21 cellular contexts compared by ENCODE assay signal in the genomic region with DNA sequence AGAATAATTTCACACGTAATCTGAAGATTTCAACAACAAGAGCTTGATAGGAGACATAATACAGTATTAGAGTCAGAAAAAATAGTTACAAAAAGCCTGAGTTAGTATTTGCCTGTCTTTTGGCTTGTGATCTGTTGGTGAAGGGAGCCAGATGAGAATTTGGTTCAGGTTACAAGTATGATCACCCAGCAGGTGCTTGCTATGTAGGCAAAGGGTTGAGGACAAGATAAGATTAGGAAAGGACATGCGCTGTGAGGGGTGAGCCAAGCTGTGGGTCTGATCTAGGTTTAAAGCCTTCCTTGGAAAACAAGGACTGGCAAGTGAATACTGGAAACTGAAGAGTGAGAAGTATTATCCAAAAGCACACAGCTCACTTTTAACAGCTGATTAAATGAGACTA. TPM values are rescaled to one million over a fixed set of nuclear protein-coding genes. Genes with fewer than 3 reads are reported as not detected.
DNase-seq lines count a peak whose midpoint lies in the region; ATAC-seq, FAIRE-seq and TF ChIP-seq lines count a peak whose summit lies in the region.
"Had no signal": no experiment of that assay in that cellular context is flagged by ENCODE, and none has a peak within 500 bp of the region (broad histone marks: within the 10 kb centered on the region; RNA-seq: fewer than 3 reads in every experiment).

No MANE protein-coding gene starts in this region.

- H4K20me1 ChIP-seq in HepG2 (ENCODE audit: insufficient read depth, low read length) = no peaks in the 10 kb centered on the region

- H3K36me3 ChIP-seq in liver (ENCODE audit: control insufficient read depth in 4 of 4, insufficient read depth in 3 of 4, low read depth in 1 of 4, low read length in 3 of 4) = no peaks in the 10 kb centered on the region
- H3K36me3 ChIP-seq in HepG2 (replicated peaks in 1 of 2; ENCODE audit: control insufficient read depth in 1 of 2, insufficient read depth in 2 of 2, low read length in 2 of 2) = no peaks in the 10 kb centered on the region
- no peaks in the 10 kb centered on the region for H3K36me3 ChIP-seq in heart right ventricle

- H3K9ac ChIP-seq in liver (ENCODE audit: low read depth in 1 of 2, low read length in 2 of 2) = no peak overlapping the region
- H3K9ac ChIP-seq in HepG2 (ENCODE audit: insufficient read depth, low read depth, low read length) = no peak overlapping the region
- H3K9ac ChIP-seq: KMS-11, SK-N-SH had no signal

- no peak for FAIRE-seq in HepG2 (lab: Jason Lieb, UNC)
- FAIRE-seq: GM12878, GM19239 had no signal

- TF ChIP-seq EP300 in HepG2 (IDR thresholded peaks at IDR 0.05; ENCODE audit: low read depth in 2 of 2, low read length in 2 of 2) (no peak), HepG2 (CRISPR knock-in tag; IDR thresholded peaks at IDR 0.05; ENCODE audit: borderline replicate concordance) (no peak)

- H3K4me1 ChIP-seq in liver (ENCODE audit: control insufficient read depth in 4 of 4, insufficient read depth in 4 of 4, low read length in 3 of 4) (peaks cover 7 to 33% (median 21%) of the 10 kb centered on the region in 4 donors), HepG2 (ENCODE audit: insufficient read depth, low read length) (peaks cover 64% of the 10 kb centered on the region), heart right ventricle (peaks cover 5 to 93% (median 74%) of the 10 kb centered on the region in 9 donors)

- 53% methylated on average over 2 of the region's 2 CpGs for WGBS in liver
- WGBS in HepG2 (ENCODE audit: low lambda C conversion rate) = 96% methylated on average over 2 of the region's 2 CpGs
- 47 to 68% methylated on average over 2 of the region's 2 CpGs for WGBS in heart right ventricle, 2 donors

- BruUV-seq in HepG2 (replicated peaks; lab: Mats Ljungman, UMichigan) = no TSS peak

- no peaks in the 10 kb centered on the region for H3K27me3 ChIP-seq in liver (ENCODE audit: control insufficient read depth in 4 of 4, insufficient read depth in 4 of 4, low read length in 3 of 4)
- H3K27me3 ChIP-seq in HepG2 (ENCODE audit: control insufficient read depth in 1 of 2, insufficient read depth in 2 of 2, low read length in 2 of 2) = no peaks in the 10 kb centered on the region
- H3K27me3 ChIP-seq in heart right ventricle = no peaks in the 10 kb centered on the region

- POLR2A ChIA-PET in HepG2 (lab: Yijun Ruan, JAX) = no interaction called here

- in situ Hi-C loops in HepG2 (cut with HindIII; ENCODE audit: extremely low pct_ligation_motif_present, low pct_unique_long_range_greater_than_20kb) = no loop called here

- no peak overlapping the region for H3K4me2 ChIP-seq in HepG2 (ENCODE audit: low read depth, low read length)
- H3K4me2 ChIP-seq: GM23338, KMS-11, SK-N-SH had no signal

- no peak for DNase-seq in HepG2 (ENCODE audit: low spot score)
- no peak for DNase-seq in heart right ventricle
- DNase-seq in myocyte (ENCODE audit: low read depth) = peak; percentile 50
- no peak for DNase-seq in left colon
- DNase-seq in stimulated activated CD4-positive, alpha-beta T cell treated with anti-CD3 and anti-CD28 coated beads, Interleukin-1b, Interleukin-23, amount 100 ng/mL, for 48 hours = no peak
- DNase-seq: AML-193; CD4-positive, CD25-positive, alpha-beta regulatory T cell; NCI-H1105; NCI-H1930; NCI-H345; NCI-H526 treated with DMSO at 0.1 percent for 48 hours; PC-3; SK-N-SH had no signal

- no peak for TF ChIP-seq POLR2A in HepG2 (IDR thresholded peaks at IDR 0.05; ENCODE audit: insufficient read depth in 1 of 2, low read depth in 2 of 2, low read length in 2 of 2)

- CTCF ChIA-PET in HepG2 (lab: Yijun Ruan, JAX; ENCODE audit: low intra/inter-chr PET ratio, low total read pairs) = no interaction called here

- H3K4me3 ChIP-seq in liver (ENCODE audit: low read depth in 1 of 3, low read length in 3 of 3) (no peak overlapping the region), HepG2 (replicated peaks in 1 of 3; ENCODE audit: insufficient read depth in 1 of 3, low read depth in 2 of 3, low read length in 3 of 3) (no peak overlapping the region), heart right ventricle (no peak overlapping the region)
- H3K4me3 ChIP-seq: GM12878, GM23338 had no signal

- no peak for ATAC-seq in HepG2
- ATAC-seq in heart right ventricle = peak in 7 of 8 donors; percentile 44 to 77 (median 65)
- ATAC-seq in left colon = no peak
- ATAC-seq in HG02852 (IDR thresholded peaks at IDR 0.05; ENCODE audit: unreplicated experiment) = no peak
- no peak for ATAC-seq in HG03095 (IDR thresholded peaks at IDR 0.05; ENCODE audit: unreplicated experiment)
- ATAC-seq: GM12878, GM23338, PC-3 had no signal

- intact Hi-C loops in HepG2 (cut with micrococcal nuclease; ENCODE audit: unreplicated experiment) (loop anchor here (2.0 kb wide), 1 partner anchor 33 kb away; no protein-coding TSS in a partner anchor), heart right ventricle (cut with DNase I) (loop anchor here in 1 of 10 donors (10.0 kb wide), 1 partner anchor 45 kb away; no protein-coding TSS in a partner anchor), left colon (cut with DNase I, micrococcal nuclease) (no loop called here)

- H3K79me2 ChIP-seq in HepG2 (ENCODE audit: insufficient read depth, low read length) = no peaks in the 10 kb centered on the region

- TF ChIP-seq RAD21 in liver (IDR thresholded peaks at IDR 0.05) = no peak
- no peak for TF ChIP-seq RAD21 in HepG2 (CRISPR knock-in tag; IDR thresholded peaks at IDR 0.05)

- H3K9me3 ChIP-seq in liver (ENCODE audit: control insufficient read depth in 4 of 4, low read length in 3 of 4) (no peaks in the 10 kb centered on the region), HepG2 (ENCODE audit: low read length) (no peaks in the 10 kb centered on the region), heart right ventricle (no peaks in the 10 kb centered on the region)
- H3K9me3 ChIP-seq: SK-N-SH had no signal

- no peak for TF ChIP-seq CTCF in liver (IDR thresholded peaks at IDR 0.05; ENCODE audit: low read depth, low read length, missing input control)
- no peak for TF ChIP-seq CTCF in HepG2 (CRISPR knock-in tag; IDR thresholded peaks at IDR 0.05)
- no peak for TF ChIP-seq CTCF in heart right ventricle (IDR thresholded peaks at IDR 0.05)

- no peak overlapping the region for H2AFZ ChIP-seq in HepG2 (ENCODE audit: low read length)
- H2AFZ ChIP-seq: GM23338 had no signal

- H3K27ac ChIP-seq in liver (ENCODE audit: low read depth in 1 of 2, low read length in 2 of 2) (no peak overlapping the region), HepG2 (ENCODE audit: extremely low read length, insufficient read depth, low read length) (no peak overlapping the region), heart right ventricle (peak overlapping the region; percentile 33 to 87 (median 74))
- H3K27ac ChIP-seq: KMS-11 had no signal

TF ChIP-seq in liver, 16 proteins besides CTCF, POLR2A, EP300 and RAD21:
- TF ChIP-seq HNF4A (conservative IDR thresholded peaks at IDR 0.05) (peak; percentile 14 to 27), SP1 (IDR thresholded peaks at IDR 0.05) (peak; percentile 29), FOXA1 (IDR thresholded peaks at IDR 0.05) (no peak), RXRA (IDR thresholded peaks at IDR 0.05) (peak; percentile 51 to 74), FOXA2 (IDR thresholded peaks at IDR 0.05) (no peak)
- TF ChIP-seq, protein P1, sequence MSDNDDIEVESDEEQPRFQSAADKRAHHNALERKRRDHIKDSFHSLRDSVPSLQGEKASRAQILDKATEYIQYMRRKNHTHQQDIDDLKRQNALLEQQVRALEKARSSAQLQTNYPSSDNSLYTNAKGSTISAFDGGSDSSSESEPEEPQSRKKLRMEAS (IDR thresholded peaks at IDR 0.05) = peak; percentile 28

TF ChIP-seq in HepG2, 621 proteins besides CTCF, POLR2A, EP300 and RAD21 (continues in another document):
- TF ChIP-seq POLR2G (IDR thresholded peaks at IDR 0.05; ENCODE audit: low read depth, low read length) (no peak), ZNF550 (CRISPR knock-in tag; IDR thresholded peaks at IDR 0.05; ENCODE audit: borderline replicate concordance) (no peak)
- TF ChIP-seq, protein P2, sequence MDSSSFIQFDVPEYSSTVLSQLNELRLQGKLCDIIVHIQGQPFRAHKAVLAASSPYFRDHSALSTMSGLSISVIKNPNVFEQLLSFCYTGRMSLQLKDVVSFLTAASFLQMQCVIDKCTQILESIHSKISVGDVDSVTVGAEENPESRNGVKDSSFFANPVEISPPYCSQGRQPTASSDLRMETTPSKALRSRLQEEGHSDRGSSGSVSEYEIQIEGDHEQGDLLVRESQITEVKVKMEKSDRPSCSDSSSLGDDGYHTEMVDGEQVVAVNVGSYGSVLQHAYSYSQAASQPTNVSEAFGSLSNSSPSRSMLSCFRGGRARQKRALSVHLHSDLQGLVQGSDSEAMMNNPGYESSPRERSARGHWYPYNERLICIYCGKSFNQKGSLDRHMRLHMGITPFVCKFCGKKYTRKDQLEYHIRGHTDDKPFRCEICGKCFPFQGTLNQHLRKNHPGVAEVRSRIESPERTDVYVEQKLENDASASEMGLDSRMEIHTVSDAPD (CRISPR knock-in tag; IDR thresholded peaks at IDR 0.05) = no peak

RNA-seq across cellular contexts. Expression of a gene that starts 28.7 kb away (rescaled TPM):
- 100 to 1,000 TPM in 1 of 2 donors, 10 to 100 TPM in 1; 68.9 to 597 TPM for total RNA-seq in liver
- 10 to 100 TPM; 21.6 to 40.1 TPM for polyA plus RNA-seq in liver
- 3.4 and 4.8 TPM in 2 replicates for total RNA-seq in HepG2 (2016; rRNA removed; fragmentation: Illumina TruSeq; extraction: Trizol)
- total RNA-seq in HepG2 (2016; cell fraction: cytosol; rRNA removed; fragmentation: Illumina TruSeq; extraction: Trizol; ENCODE audit: low read depth) = 0.61 and 0.88 TPM in 2 replicates
- total RNA-seq in HepG2 (2016; cell fraction: insoluble cytoplasmic fraction; rRNA removed; fragmentation: Illumina TruSeq; extraction: Trizol) = 2.4 and 4.7 TPM in 2 replicates
- 1.3 and 1.5 TPM in 2 replicates for total RNA-seq in HepG2 (2016; cell fraction: membrane; rRNA removed; fragmentation: Illumina TruSeq; extraction: Trizol)
- total RNA-seq in HepG2 (2016; cell fraction: nucleus; rRNA removed; fragmentation: Illumina TruSeq; extraction: Trizol) = 6.2 and 8.1 TPM in 2 replicates
- 1.9 and 2.8 TPM in 2 replicates for polyA plus RNA-seq in HepG2 (2011; rRNA removed)
- 1.1 and 1.4 TPM in 2 replicates for polyA plus RNA-seq in HepG2 (2011; cell fraction: cytosol; rRNA removed)
- 0.93 and 1.5 TPM in 2 replicates for polyA plus RNA-seq in HepG2 (2011; cell fraction: nucleus; rRNA removed)
- 2.1 and 4.0 TPM in 2 replicates for polyA plus RNA-seq in HepG2 (2012)
- 0.34 and 0.44 TPM in 2 replicates for polyA plus RNA-seq in HepG2 (2016; cell fraction: cytosol; fragmentation: Illumina TruSeq; extraction: Trizol; ENCODE audit: low read depth)
- 1.2 and 1.7 TPM in 2 replicates for polyA plus RNA-seq in HepG2 (2016; cell fraction: insoluble cytoplasmic fraction; fragmentation: Illumina TruSeq; extraction: Trizol; ENCODE audit: low read depth)
- polyA plus RNA-seq in HepG2 (2016; cell fraction: membrane; fragmentation: Illumina TruSeq; extraction: Trizol; ENCODE audit: low read depth) = 0.30 and 0.38 TPM in 2 replicates
- 4.3 TPM in 2 replicates for polyA plus RNA-seq in HepG2 (2016; cell fraction: nucleus; fragmentation: Illumina TruSeq; extraction: Trizol; ENCODE audit: insufficient read depth, low read depth)
- polyA minus RNA-seq in HepG2 (2011; rRNA and poly(A)+ RNA removed; ENCODE audit: low replicate concordance) = 0.05 and 2.6 TPM in 2 replicates
- polyA minus RNA-seq in HepG2 (2011; cell fraction: cytosol; rRNA and poly(A)+ RNA removed) = 1.4 and 3.9 TPM in 2 replicates
- 5.0 and 6.0 TPM in 2 replicates for polyA minus RNA-seq in HepG2 (2011; cell fraction: nucleus; rRNA and poly(A)+ RNA removed)
- 1,000 to 10,000 TPM in 5 of 10 donors, 100 to 1,000 TPM in 5; 509 to 1,458 (median 988) TPM for total RNA-seq in heart right ventricle
- polyA plus RNA-seq in heart right ventricle = 100 to 1,000 TPM; 190 to 586 TPM
- 38.8 and 46.2 TPM in 2 replicates for total RNA-seq in myocyte
- polyA plus RNA-seq in myocyte (2012) = 16.6 TPM
- total RNA-seq in left colon = 10 to 100 TPM; 18.0 to 27.4 TPM
- total RNA-seq: G401, PC-3 had no signal

Comparison
In these comparisons a context has a peak if more than half of its experiments do, and no peak if none do; other contexts are left out.
1. H3K27ac ChIP-seq: peak in heart right ventricle (10 of 10); none in liver (0 of 2) and HepG2 (single experiment).
2. ATAC-seq: peak in heart right ventricle (7 of 8); none in HepG2 (single experiment), left colon (single experiment), HG02852 (single experiment) and HG03095 (single experiment).